8 cellular contexts compared by ENCODE assay signal in the genomic region with DNA sequence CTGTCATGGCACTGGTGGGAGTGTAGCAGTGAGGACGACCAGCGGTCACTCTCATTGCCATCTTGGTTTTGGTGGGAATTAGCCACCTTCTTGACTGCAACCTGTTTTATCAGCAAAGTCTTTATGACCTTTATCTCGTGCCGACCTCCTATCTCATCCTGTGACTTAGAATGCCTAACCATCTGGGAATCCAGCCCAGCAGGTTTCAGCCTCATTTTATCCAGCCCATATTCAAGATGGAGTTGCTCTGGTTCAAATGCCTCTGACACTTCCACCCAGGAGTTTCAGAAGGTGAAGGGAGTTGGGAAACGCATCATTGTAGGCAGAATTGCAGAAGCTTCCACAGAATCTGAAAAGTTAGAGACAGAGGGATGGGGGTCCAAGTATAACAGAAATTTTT. TPM values are rescaled to one million over a fixed set of nuclear protein-coding genes. Genes with fewer than 3 reads are reported as not detected.
"Had no signal": no experiment of that assay in that cellular context is flagged by ENCODE, and none has a peak within 500 bp of the region (broad histone marks: within the 10 kb centered on the region; RNA-seq: fewer than 3 reads in every experiment).

No MANE protein-coding gene starts in this region.

- DNase-seq: IMR-90, KBM-7, KG1 had no signal

- H3K27ac Mint-ChIP-seq: IgD-negative memory B cell had no signal

- H3K4me3 Mint-ChIP-seq: IgD-negative memory B cell had no signal

- H3K4me3 ChIP-seq: K562 had no signal

- H3K9ac ChIP-seq: KMS-11 had no signal

- H3K4me2 ChIP-seq: KMS-11 had no signal

- H3K27me3 Mint-ChIP-seq: IgD-negative memory B cell had no signal

- H3K27ac ChIP-seq: HL-60, KMS-11 had no signal

- ATAC-seq: HepG2, K562 had no signal

- H3K36me3 Mint-ChIP-seq: IgD-negative memory B cell had no signal

RNA-seq across cellular contexts. Expression of a gene that starts 35.4 kb away (rescaled TPM):
- total RNA-seq: K562 had no signal
- polyA plus RNA-seq: IgD-negative memory B cell, K562 had no signal
